Comparison of ENCODE assay signal across 24 cellular contexts in genomic region chr12:108255203-108255602, GRCh38.
"Had no signal": no experiment of that assay in that cellular context is flagged by ENCODE, and none has a peak within 500 bp of the region (broad histone marks: within the 10 kb centered on the region; RNA-seq: fewer than 3 reads in every experiment).

No MANE protein-coding gene starts in this region.

- H3K4me3 ChIP-seq: left lung, lower lobe of right lung, ovary, right atrium auricular region, skin epidermis, suprapubic skin, thoracic aorta, tibial artery, upper lobe of right lung had no signal

- DNase-seq: immature natural killer cell; kidney; left colon; left lung; lower lobe of right lung; mammary epithelial cell; mesenchymal stem cell; naive thymus-derived CD8-positive, alpha-beta T cell; ovary; stimulated activated CD4-positive, alpha-beta T cell treated with anti-CD3 and anti-CD28 coated beads, Interleukin-12 subunit alpha, Interleukin-12 subunit beta, amount 100 ng/mL, for 4 hours; stimulated activated CD4-positive, alpha-beta T cell treated with anti-CD3 and anti-CD28 coated beads, Interleukin-15, amount 100 ng/mL, for 24 hours; stimulated activated CD4-positive, alpha-beta T cell treated with anti-CD3 and anti-CD28 coated beads, Interleukin-2, amount 100 ng/mL, for 24 hours; stimulated activated CD4-positive, alpha-beta T cell treated with anti-CD3 and anti-CD28 coated beads, Interleukin-4, amount 100 ng/mL, for 1 hour; stimulated activated naive CD4-positive, alpha-beta T cell; tibial artery; trophoblast cell; upper lobe of right lung had no signal

- H3K9me3 ChIP-seq: ovary, suprapubic skin had no signal

- H3K4me1 ChIP-seq: left lung, lower lobe of right lung, right atrium auricular region, suprapubic skin, tibial artery, upper lobe of right lung had no signal

- H3K27me3 ChIP-seq: ovary, right atrium auricular region, upper lobe of right lung had no signal

- ATAC-seq: left colon; left lung; lower lobe of right lung; naive thymus-derived CD8-positive, alpha-beta T cell; sciatic nerve; upper lobe of right lung had no signal

- H3K36me3 ChIP-seq: left lung, lower lobe of right lung, ovary, right atrium auricular region, suprapubic skin, thoracic aorta, tibial artery, upper lobe of right lung had no signal

- H3K4me3 Mint-ChIP-seq: immature natural killer cell; naive thymus-derived CD8-positive, alpha-beta T cell; nephron; stimulated activated naive CD8-positive, alpha-beta T cell treated with anti-CD3 and anti-CD28 coated beads, Interleukin-15, Interleukin-2, amounts not matched to agents 100 ng/mL and 50 ng/mL, for 24 hours had no signal

- H3K27ac ChIP-seq: left lung, lower lobe of right lung, ovary, right atrium auricular region, skin epidermis, suprapubic skin, thoracic aorta, tibial artery, upper lobe of right lung had no signal

- H3K27ac Mint-ChIP-seq: immature natural killer cell; naive thymus-derived CD8-positive, alpha-beta T cell; nephron; stimulated activated naive CD8-positive, alpha-beta T cell treated with anti-CD3 and anti-CD28 coated beads, Interleukin-15, Interleukin-2, amounts not matched to agents 100 ng/mL and 50 ng/mL, for 24 hours had no signal

- H3K4me1 Mint-ChIP-seq: nephron had no signal
